ENCODE assay signal across 8 cellular contexts in the genomic region with DNA sequence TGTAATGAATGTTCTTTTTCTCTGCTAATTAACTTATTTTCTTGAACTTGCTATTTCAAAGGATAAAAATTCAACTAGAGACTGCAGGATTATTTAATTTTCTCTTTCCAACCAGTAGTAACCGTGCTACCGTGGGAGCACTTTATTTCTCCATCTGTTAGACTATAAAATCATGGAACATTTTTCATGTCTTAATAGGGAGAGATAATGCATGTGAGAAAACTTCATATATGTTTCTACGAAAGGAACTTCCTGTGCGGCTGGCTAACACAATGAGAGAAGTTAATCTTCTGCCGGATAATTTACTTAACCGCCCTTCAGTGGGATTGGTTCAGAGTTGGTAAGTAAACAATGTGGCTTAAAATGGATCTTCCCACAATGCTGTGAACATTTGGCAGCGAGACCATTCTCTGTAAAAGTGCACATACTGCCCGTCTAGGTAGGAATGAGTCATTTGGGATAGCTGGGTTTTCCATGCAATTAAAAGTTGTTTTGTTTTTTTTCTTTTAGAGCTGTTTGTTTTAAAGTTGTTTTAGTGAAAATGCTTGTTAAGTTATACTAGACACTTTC. TPM values are rescaled to one million over a fixed set of nuclear protein-coding genes. Genes with fewer than 3 reads are reported as not detected.
A peak's percentile ranks its signal among the peaks of the same experiment; 100 is the strongest.
DNase-seq lines count a peak whose midpoint lies in the region; ATAC-seq and TF ChIP-seq lines count a peak whose summit lies in the region.

No MANE protein-coding gene starts in this region.

- H3K27ac ChIP-seq in lower lobe of right lung = peak overlapping the region; percentile 11

- peak; percentile 56 to 80 for ATAC-seq in lower lobe of right lung
- no peak for ATAC-seq in HG03460 (IDR thresholded peaks at IDR 0.05; ENCODE audit: unreplicated experiment)

- peak overlapping the region; percentile 33 for H3K4me3 Mint-ChIP-seq in MCF 10A (ENCODE audit: unreplicated experiment)

- no peaks in the 10 kb centered on the region for H3K9me3 ChIP-seq in lower lobe of right lung

- H3K27ac Mint-ChIP-seq in MCF 10A (ENCODE audit: low read depth, unreplicated experiment) = no peak overlapping the region

- DNase-seq in Daoy (ENCODE audit: low read depth) (peak; percentile 85), NCI-H1694 (lab: John Stamatoyannopoulos, UW) (peak; percentile 14), MCF 10A (ENCODE audit: unreplicated experiment) (peak; percentile 88), lower lobe of right lung (no peak), NCI-H1436 treated with DMSO at 0.1 percent for 48 hours (lab: John Stamatoyannopoulos, UW) (no peak), pons (ENCODE audit: low spot score) (no peak)
- no peak for DNase-seq in stimulated activated CD4-positive, alpha-beta T cell treated with anti-CD3 and anti-CD28 coated beads, Interleukin-12 subunit alpha, Interleukin-12 subunit beta, amount 100 ng/mL, for 4 hours

- H3K27me3 ChIP-seq in lower lobe of right lung (ENCODE audit: low read depth) = no peaks in the 10 kb centered on the region

- H3K36me3 Mint-ChIP-seq in MCF 10A (ENCODE audit: insufficient read depth, unreplicated experiment) = no peaks in the 10 kb centered on the region

- TF ChIP-seq CTCF in MCF 10A (IDR thresholded peaks at IDR 0.05; ENCODE audit: unreplicated experiment) = no peak
- TF ChIP-seq CTCF in lower lobe of right lung (IDR thresholded peaks at IDR 0.05) = no peak

- BruUV-seq in MCF 10A (replicated peaks; lab: Mats Ljungman, UMichigan) = no TSS peak

- no peaks in the 10 kb centered on the region for H3K36me3 ChIP-seq in lower lobe of right lung

- no peak overlapping the region for H3K4me3 ChIP-seq in lower lobe of right lung

- no peaks in the 10 kb centered on the region for H3K4me1 Mint-ChIP-seq in MCF 10A (ENCODE audit: insufficient read depth, unreplicated experiment)

- H3K4me1 ChIP-seq in lower lobe of right lung = peaks cover 9% of the 10 kb centered on the region

- H3K9me3 Mint-ChIP-seq in MCF 10A (ENCODE audit: unreplicated experiment) = no peaks in the 10 kb centered on the region

- H3K27me3 Mint-ChIP-seq in MCF 10A (ENCODE audit: insufficient read depth, unreplicated experiment) = peaks cover 47% of the 10 kb centered on the region

- POLR2A ChIA-PET in MCF 10A (lab: Yijun Ruan, JAX) = interaction anchor here (0.5 to 3.8 kb wide), 5 partner anchors 29 to 441 kb away, joined by 3 to 15 read pairs (median 8); a partner anchor contains a TSS

- CTCF ChIA-PET in MCF 10A (lab: Yijun Ruan, JAX) = interaction anchor here (0.6 to 10.9 kb wide), 5 partner anchors 60 to 649 kb away, joined by 3 to 310 read pairs (median 3); no protein-coding TSS in a partner anchor

- intact Hi-C loops in MCF 10A (cut with micrococcal nuclease) (loop anchor here (2.0 kb wide), 1 partner anchor 30 kb away; a partner anchor contains a TSS), lower lobe of right lung (cut with DNase I) (no loop called here)

RNA-seq across cellular contexts. Expression of a gene that starts 29.5 kb away (rescaled TPM):
- 14.9 and 16.0 TPM in 2 replicates for total RNA-seq in Daoy (2014; rRNA removed; shearing (Covaris generic))
- total RNA-seq in MCF 10A (2022) = 1.0 and 1.4 TPM in 2 replicates
- total RNA-seq in lower lobe of right lung = 22.3 TPM

Comparison
In these comparisons a context has a peak if more than half of its experiments do, and no peak if none do; other contexts are left out.
1. DNase-seq: peak in Daoy (single experiment), NCI-H1694 (single experiment) and MCF 10A (single experiment); none in lower lobe of right lung (single experiment), NCI-H1436 treated with DMSO at 0.1 percent for 48 hours (single experiment), stimulated activated CD4-positive, alpha-beta T cell treated with anti-CD3 and anti-CD28 coated beads, Interleukin-12 subunit alpha, Interleukin-12 subunit beta, amount 100 ng/mL, for 4 hours (single experiment) and pons (single experiment).